ENCODE assay signal across 15 cellular contexts in genomic region chrX:135632353-135632752, GRCh38.
A peak's percentile ranks its signal among the peaks of the same experiment; 100 is the strongest.
DNase-seq lines count a peak whose midpoint lies in the region; ATAC-seq and TF ChIP-seq lines count a peak whose summit lies in the region.
"Had no signal": no experiment of that assay in that cellular context is flagged by ENCODE, and none has a peak within 500 bp of the region (broad histone marks: within the 10 kb centered on the region; RNA-seq: fewer than 3 reads in every experiment).

No MANE protein-coding gene starts in this region.

- CTCF ChIA-PET in HEK293 (lab: Yijun Ruan, JAX) = interaction anchor here (0.6 kb wide), 1 partner anchor 423 kb away, joined by 3 read pairs; no protein-coding TSS in a partner anchor

- H3K27ac ChIP-seq in HEK293 (ENCODE audit: extremely low read depth, low read depth, low read length) (no peak overlapping the region), gastroesophageal sphincter (no peak overlapping the region)
- H3K27ac ChIP-seq: 22Rv1 had no signal

- TF ChIP-seq EP300 in gastroesophageal sphincter (IDR thresholded peaks at IDR 0.05) = no peak

- intact Hi-C loops in lower leg skin (cut with DNase I; ENCODE audit: low total_unique reads) = no loop called here

- 33 to 44% methylated on average over 1 of the region's 1 CpG for WGBS in lower leg skin, 2 donors
- no CpG with 5 or more reads among the region's 1 CpG for WGBS in gastroesophageal sphincter (ENCODE audit: low coverage in 1 of 2), 2 donors

- ATAC-seq in gastroesophageal sphincter = no peak

- DNase-seq in DMS 273 (lab: John Stamatoyannopoulos, UW; ENCODE audit: unreplicated experiment) (peak; percentile 26), DMS 273 treated with DMSO at 0.1 percent for 48 hours (lab: John Stamatoyannopoulos, UW) (no peak), NCI-H460 (ENCODE audit: extremely low read depth, low read depth) (peak; percentile 9), medulla oblongata (ENCODE audit: extremely low spot score) (peak; percentile 27), NCI-H187 (lab: John Stamatoyannopoulos, UW) (no peak), lower leg skin (ENCODE audit: low spot score in 2 of 2) (no peak)
- DNase-seq: activated CD4-positive, alpha-beta T cell treated with anti-CD3 and anti-CD28 coated beads, Interleukin-2, amount 10 ng/mL, durations not matched to agents 7 days and 5 days; activated naive CD4-positive, alpha-beta T cell treated with Interleukin-2 at 50 U/mL for 16 hours; DMS79 treated with DMSO at 0.1 percent for 48 hours; kidney glomerular epithelial cell; NCI-H345 had no signal

- TF ChIP-seq CTCF in HEK293 (tag by site-specific recombination; IDR thresholded peaks at IDR 0.05) (peak; percentile 36; the same call in 1 of the 2 replicates), lower leg skin (IDR thresholded peaks at IDR 0.05) (no peak), gastroesophageal sphincter (IDR thresholded peaks at IDR 0.05) (no peak)

- POLR2A ChIA-PET in HEK293 (lab: Yijun Ruan, JAX) = no interaction called here

- H3K4me1 ChIP-seq in HEK293 (ENCODE audit: control insufficient read depth, insufficient read depth, low read length) (no peaks in the 10 kb centered on the region), gastroesophageal sphincter (no peaks in the 10 kb centered on the region)

- TF ChIP-seq POLR2A in lower leg skin (IDR thresholded peaks at IDR 0.05) = no peak
- no peak for TF ChIP-seq POLR2A in gastroesophageal sphincter (IDR thresholded peaks at IDR 0.05)

- H3K36me3 ChIP-seq in HEK293 (ENCODE audit: control insufficient read depth in 2 of 2, insufficient read depth in 1 of 2, low read length in 2 of 2) (no peaks in the 10 kb centered on the region), gastroesophageal sphincter (no peaks in the 10 kb centered on the region)

- H3K27me3 ChIP-seq in gastroesophageal sphincter = no peaks in the 10 kb centered on the region

- H3K4me3 ChIP-seq in HEK293 (ENCODE audit: low read depth, low read length) (no peak overlapping the region), lower leg skin (ENCODE audit: low read depth, poor library complexity, severe bottlenecking) (no peak overlapping the region), gastroesophageal sphincter (no peak overlapping the region)
- H3K4me3 ChIP-seq: smooth muscle cell had no signal

- H3K9me3 ChIP-seq in HEK293 (ENCODE audit: control insufficient read depth, insufficient read depth, low read depth, low read length) (no peaks in the 10 kb centered on the region), gastroesophageal sphincter (no peaks in the 10 kb centered on the region)

TF ChIP-seq in HEK293, 187 proteins besides CTCF, POLR2A, EP300 and RAD21:
- TF ChIP-seq ZNF654 (tag by site-specific recombination; IDR thresholded peaks at IDR 0.05; ENCODE audit: low read depth) (peak; percentile 19; the same call in 1 of the 2 replicates), ZNF112 (tag by site-specific recombination; IDR thresholded peaks at IDR 0.05) (no peak)
- TF ChIP-seq, protein P1, sequence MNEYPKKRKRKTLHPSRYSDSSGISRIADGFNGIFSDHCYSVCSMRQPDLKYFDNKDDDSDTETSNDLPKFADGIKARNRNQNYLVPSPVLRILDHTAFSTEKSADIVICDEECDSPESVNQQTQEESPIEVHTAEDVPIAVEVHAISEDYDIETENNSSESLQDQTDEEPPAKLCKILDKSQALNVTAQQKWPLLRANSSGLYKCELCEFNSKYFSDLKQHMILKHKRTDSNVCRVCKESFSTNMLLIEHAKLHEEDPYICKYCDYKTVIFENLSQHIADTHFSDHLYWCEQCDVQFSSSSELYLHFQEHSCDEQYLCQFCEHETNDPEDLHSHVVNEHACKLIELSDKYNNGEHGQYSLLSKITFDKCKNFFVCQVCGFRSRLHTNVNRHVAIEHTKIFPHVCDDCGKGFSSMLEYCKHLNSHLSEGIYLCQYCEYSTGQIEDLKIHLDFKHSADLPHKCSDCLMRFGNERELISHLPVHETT (tag by site-specific recombination; IDR thresholded peaks at IDR 0.05) = no peak

Comparison
In these comparisons a context has a peak if more than half of its experiments do, and no peak if none do; other contexts are left out.
1. DNase-seq: peak in DMS 273 (single experiment), NCI-H460 (single experiment) and medulla oblongata (single experiment); none in DMS 273 treated with DMSO at 0.1 percent for 48 hours (single experiment), NCI-H187 (0 of 2) and lower leg skin (0 of 2).